Comparison of ENCODE assay signal across 8 cellular contexts in genomic region chr10:128124813-128125403, GRCh38. TPM values are rescaled to one million over a fixed set of nuclear protein-coding genes. Genes with fewer than 3 reads are reported as not detected.
A peak's percentile ranks its signal among the peaks of the same experiment; 100 is the strongest.
DNase-seq lines count a peak whose midpoint lies in the region; ATAC-seq and TF ChIP-seq lines count a peak whose summit lies in the region.

No MANE protein-coding gene starts in this region.

- H2AFZ ChIP-seq in DND-41 (ENCODE audit: low read depth, low read length) = no peak overlapping the region

- no peaks in the 10 kb centered on the region for H3K9me3 Mint-ChIP-seq in chondrocyte (ENCODE audit: low read depth)
- H3K9me3 Mint-ChIP-seq in nephron = no peaks in the 10 kb centered on the region

- peak overlapping the region; percentile 100 for H3K9ac ChIP-seq in DND-41 (ENCODE audit: low read depth, low read length)

- peak overlapping the region; percentile 93 for H3K4me2 ChIP-seq in DND-41 (ENCODE audit: insufficient read depth, low read length)

- peak; percentile 2 for TF ChIP-seq CTCF in DND-41 (IDR thresholded peaks at IDR 0.05; ENCODE audit: borderline replicate concordance, extremely low read depth, low read length, poor library complexity, severe bottlenecking)
- no peak for TF ChIP-seq CTCF in LNCaP clone FGC (IDR thresholded peaks at IDR 0.05; ENCODE audit: control insufficient read depth, extremely low read depth, insufficient read depth)
- no peak for TF ChIP-seq CTCF in chondrocyte (IDR thresholded peaks at IDR 0.05)
- TF ChIP-seq CTCF in nephron (IDR thresholded peaks at IDR 0.05; ENCODE audit: unreplicated experiment in 3 of 3) = no peak

- H3K4me1 Mint-ChIP-seq in chondrocyte (ENCODE audit: low read depth) (peaks cover 26% of the 10 kb centered on the region), nephron (peaks cover 29% of the 10 kb centered on the region)

- ATAC-seq in DND-41 (ENCODE audit: insufficient read depth, low read depth) (no peak), HG03135 (IDR thresholded peaks at IDR 0.05; ENCODE audit: unreplicated experiment) (no peak)

- H3K27me3 Mint-ChIP-seq in chondrocyte (ENCODE audit: low read depth) = no peaks in the 10 kb centered on the region
- H3K27me3 Mint-ChIP-seq in nephron (ENCODE audit: low read depth) = peaks cover 10% of the 10 kb centered on the region

- H3K9me3 ChIP-seq in DND-41 (ENCODE audit: insufficient read depth, low read length, severe bottlenecking) = no peaks in the 10 kb centered on the region

- H3K36me3 ChIP-seq in DND-41 (ENCODE audit: insufficient read depth, low read length) = peaks cover 57% of the 10 kb centered on the region

- peak overlapping the region; percentile 81 for H3K4me3 Mint-ChIP-seq in chondrocyte (ENCODE audit: unreplicated experiment)
- peak overlapping the region; percentile 95 for H3K4me3 Mint-ChIP-seq in nephron

- DNase-seq in DND-41 (peak; percentile 24), LNCaP clone FGC (ENCODE audit: low read depth) (no peak), chondrocyte (ENCODE audit: low spot score) (no peak), NCI-H1105 treated with DMSO at 0.1 percent for 48 hours (lab: John Stamatoyannopoulos, UW) (no peak)
- DNase-seq in activated effector memory CD4-positive, alpha-beta T cell treated with Interleukin-2 at 50 U/mL for 16 hours = no peak
- DNase-seq in activated CD8-positive, alpha-beta memory T cell treated with anti-CD3 and anti-CD28 coated beads, Interleukin-2, amount 50 U/mL, for 48 hours = no peak

- peak overlapping the region; percentile 88 for H3K27ac ChIP-seq in DND-41 (ENCODE audit: low read length)

- H3K36me3 Mint-ChIP-seq in chondrocyte (ENCODE audit: low read depth) (peaks cover 2% of the 10 kb centered on the region), nephron (ENCODE audit: low read depth) (peaks cover 32% of the 10 kb centered on the region)

- H3K4me3 ChIP-seq in DND-41 (ENCODE audit: low read depth in 1 of 2, low read length in 2 of 2) (peak overlapping the region; percentile 70 to 74), LNCaP clone FGC (ENCODE audit: low read depth, low read length) (peak overlapping the region; percentile 91)

- H3K79me2 ChIP-seq in DND-41 (ENCODE audit: insufficient read depth, low read length) = peaks cover 60% of the 10 kb centered on the region

- peaks cover 55% of the 10 kb centered on the region for H3K4me1 ChIP-seq in DND-41 (ENCODE audit: insufficient read depth, low read length)

- peaks cover 45% of the 10 kb centered on the region for H4K20me1 ChIP-seq in DND-41 (ENCODE audit: insufficient read depth, low read length)

- no peaks in the 10 kb centered on the region for H3K27me3 ChIP-seq in DND-41 (ENCODE audit: insufficient read depth, low read length, poor library complexity)

- H3K27ac Mint-ChIP-seq in chondrocyte (ENCODE audit: unreplicated experiment) (no peak overlapping the region), nephron (no peak overlapping the region)

RNA-seq across cellular contexts. Expression of gene MKI67, which starts 1.3 kb away (rescaled TPM):
- 11.7 to 18.3 TPM (median 17.1 TPM) in 3 replicates for total RNA-seq in chondrocyte
